Comparison of ENCODE assay signal across 17 cellular contexts in the genomic region with DNA sequence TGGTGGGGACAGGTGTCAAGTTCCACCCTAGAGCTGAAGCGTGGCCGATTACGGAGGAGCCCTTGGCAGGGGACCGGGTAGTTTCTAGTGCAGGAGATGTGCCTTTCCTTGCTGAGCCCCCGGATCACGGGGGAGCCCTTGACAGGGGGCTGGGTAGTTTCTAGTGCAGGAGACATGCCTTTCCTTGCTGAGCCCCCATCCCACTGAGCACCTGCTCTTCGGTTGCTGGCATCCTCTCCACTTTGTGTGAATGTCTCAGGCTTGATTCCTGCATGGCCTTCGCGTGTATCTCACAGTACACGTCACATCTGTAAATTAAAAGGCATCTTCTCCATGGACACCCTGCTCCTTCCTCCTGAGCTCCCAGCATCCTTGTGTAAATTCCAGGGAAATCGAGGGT.
"Had no signal": no experiment of that assay in that cellular context is flagged by ENCODE, and none has a peak within 500 bp of the region (broad histone marks: within the 10 kb centered on the region; RNA-seq: fewer than 3 reads in every experiment).

No MANE protein-coding gene starts in this region.

- H3K27ac Mint-ChIP-seq: effector memory CD8-positive, alpha-beta T cell; naive thymus-derived CD4-positive, alpha-beta T cell; progenitor cell of endocrine pancreas; stimulated activated naive CD8-positive, alpha-beta T cell treated with anti-CD3 and anti-CD28 coated beads, Interleukin-15, Interleukin-2, amounts not matched to agents 100 ng/mL and 50 ng/mL, for 24 hours had no signal

- H3K4me2 ChIP-seq: hepatocyte had no signal

- H3K9me3 ChIP-seq: esophagus squamous epithelium, ovary, upper lobe of right lung, vagina had no signal

- H3K4me1 ChIP-seq: esophagus squamous epithelium, tibial artery, upper lobe of right lung, vagina had no signal

- H3K27me3 ChIP-seq: hepatocyte, ovary, vagina had no signal

- H3K4me3 ChIP-seq: esophagus squamous epithelium, hepatocyte, ovary, tibial artery, upper lobe of right lung, vagina had no signal

- ATAC-seq: effector memory CD8-positive, alpha-beta T cell; left colon; naive thymus-derived CD4-positive, alpha-beta T cell; right cardiac atrium; upper lobe of right lung had no signal

- H3K4me3 Mint-ChIP-seq: effector memory CD8-positive, alpha-beta T cell; naive thymus-derived CD4-positive, alpha-beta T cell; stimulated activated naive CD8-positive, alpha-beta T cell treated with anti-CD3 and anti-CD28 coated beads, Interleukin-15, Interleukin-2, amounts not matched to agents 100 ng/mL and 50 ng/mL, for 24 hours had no signal

- DNase-seq: effector memory CD8-positive, alpha-beta T cell; esophagus squamous epithelium; foreskin fibroblast; left colon; naive thymus-derived CD4-positive, alpha-beta T cell; nucleus accumbens; ovary; right cardiac atrium; small intestine; stimulated activated CD4-positive, alpha-beta T cell treated with anti-CD3 and anti-CD28 coated beads, Interleukin-12 subunit alpha, Interleukin-12 subunit beta, amount 100 ng/mL, for 4 hours; tibial artery; upper lobe of right lung had no signal

- H3K36me3 ChIP-seq: esophagus squamous epithelium, ovary, tibial artery, upper lobe of right lung, vagina had no signal

- H3K9me3 Mint-ChIP-seq: effector memory CD8-positive, alpha-beta T cell; stimulated activated naive CD8-positive, alpha-beta T cell treated with anti-CD3 and anti-CD28 coated beads, Interleukin-15, Interleukin-2, amounts not matched to agents 100 ng/mL and 50 ng/mL, for 24 hours had no signal

- H3K27ac ChIP-seq: epithelial cell of prostate, esophagus squamous epithelium, hepatocyte, ovary, tibial artery, upper lobe of right lung, vagina had no signal

- H2AFZ ChIP-seq: hepatocyte had no signal
